In the genomic region with DNA sequence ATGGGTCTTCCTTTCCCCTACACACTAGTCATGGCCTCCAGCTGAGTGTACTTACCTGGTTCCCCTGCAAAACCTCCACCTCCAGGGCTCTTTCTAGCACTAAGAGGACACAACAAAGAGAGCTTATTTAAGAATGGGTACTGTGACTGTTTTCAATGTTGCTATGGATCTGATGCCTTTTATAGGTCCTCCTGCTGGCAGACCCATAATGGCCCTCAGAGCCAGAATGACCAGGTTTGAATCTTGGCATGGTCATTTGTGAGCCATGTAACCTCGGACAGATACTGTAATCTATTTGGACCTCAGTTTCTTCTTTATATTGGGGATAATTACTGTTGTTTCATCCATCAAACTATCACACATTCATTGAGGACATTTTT, we compare ENCODE assay signal across 1 cellular context.
TF ChIP-seq lines count a peak whose summit lies in the region.

No MANE protein-coding gene starts in this region.

TF ChIP-seq in GM23338, 12 proteins besides CTCF, POLR2A, EP300 and RAD21 (continued from another document):
- TF ChIP-seq ZNF462 (CRISPR knock-in tag; IDR thresholded peaks at IDR 0.05) (no peak), NANOG (IDR thresholded peaks at IDR 0.05; ENCODE audit: borderline replicate concordance) (no peak), JUNB (IDR thresholded peaks at IDR 0.05; ENCODE audit: unreplicated experiment) (no peak), ETS1 (IDR thresholded peaks at IDR 0.05) (no peak), ZNF331 (CRISPR knock-in tag; IDR thresholded peaks at IDR 0.05; ENCODE audit: low read depth) (no peak), CREB1 (CRISPR knock-in tag; IDR thresholded peaks at IDR 0.05; ENCODE audit: low read depth) (no peak), EZH2phosphoT487 (IDR thresholded peaks at IDR 0.05; ENCODE audit: unreplicated experiment) (no peak), ZNF114 (CRISPR knock-in tag; IDR thresholded peaks at IDR 0.05) (no peak), POLR2AphosphoS5 (IDR thresholded peaks at IDR 0.05; ENCODE audit: low read depth) (no peak), STAT1 (IDR thresholded peaks at IDR 0.05; ENCODE audit: unreplicated experiment) (no peak), REST (IDR thresholded peaks at IDR 0.05; ENCODE audit: unreplicated experiment) (no peak)
